Comparison of ENCODE assay signal across 11 cellular contexts in the genomic region with DNA sequence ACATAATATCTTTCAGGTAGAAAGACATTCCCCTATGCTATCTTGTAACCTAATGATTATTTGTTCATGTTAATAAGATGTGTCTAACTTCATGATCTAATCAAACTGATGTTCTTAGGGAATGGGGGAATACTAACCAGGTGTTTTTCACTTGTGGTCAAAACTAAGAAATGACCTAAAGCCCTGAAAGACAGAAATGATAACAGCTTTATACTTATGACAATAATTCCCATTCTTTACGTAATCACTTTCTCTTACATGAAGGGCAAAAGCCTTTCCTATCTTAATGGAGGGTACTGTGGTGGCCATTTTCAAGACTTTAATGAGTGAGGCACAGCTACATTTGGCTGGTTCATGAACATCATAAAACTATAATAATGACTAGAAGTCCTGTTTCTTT. TPM values are rescaled to one million over a fixed set of nuclear protein-coding genes. Genes with fewer than 3 reads are reported as not detected.
DNase-seq lines count a peak whose midpoint lies in the region; ATAC-seq and TF ChIP-seq lines count a peak whose summit lies in the region.
"Had no signal": no experiment of that assay in that cellular context is flagged by ENCODE, and none has a peak within 500 bp of the region (broad histone marks: within the 10 kb centered on the region; RNA-seq: fewer than 3 reads in every experiment).

No MANE protein-coding gene starts in this region.

- no peaks in the 10 kb centered on the region for H3K4me1 Mint-ChIP-seq in activated naive CD4-positive, alpha-beta T cell treated with anti-CD3 and anti-CD28 coated beads for 36 hours (ENCODE audit: low read depth)
- H3K4me1 Mint-ChIP-seq: CD14-positive monocyte had no signal

- H3K36me3 ChIP-seq in cardiac muscle cell (no peaks in the 10 kb centered on the region), PC-3 (ENCODE audit: low read depth, low read length) (no peaks in the 10 kb centered on the region), muscle layer of duodenum (ENCODE audit: control insufficient read depth in 1 of 2, insufficient read depth in 2 of 2, low read length in 2 of 2) (no peaks in the 10 kb centered on the region)

- H3K27me3 ChIP-seq in cardiac muscle cell: no peaks in the 10 kb centered on the region
- H3K27me3 ChIP-seq in PC-3 (ENCODE audit: low read length): peaks cover 7% of the 10 kb centered on the region; the same call in 1 of the 2 replicates
- no peaks in the 10 kb centered on the region for H3K27me3 ChIP-seq in muscle layer of duodenum (ENCODE audit: low read depth, low read length)

- TF ChIP-seq CTCF in cardiac muscle cell (IDR thresholded peaks at IDR 0.05; ENCODE audit: low read depth, low read length) (no peak), PC-3 (conservative IDR thresholded peaks at IDR 0.05; ENCODE audit: low read depth, low read length) (no peak)

- H2AFZ ChIP-seq in PC-3 (ENCODE audit: low read length): 0 out of 2 replicates have a peak overlapping the region, but pooled peaks have one; percentile 10

- BruUV-seq in PC-3 (replicated peaks; lab: Mats Ljungman, UMichigan): no TSS peak

- peak overlapping the region; percentile 31 for H3K27ac ChIP-seq in cardiac muscle cell
- H3K27ac ChIP-seq in PC-3 (ENCODE audit: low read length): no peak overlapping the region
- peak overlapping the region; percentile 47 for H3K27ac ChIP-seq in muscle layer of duodenum (ENCODE audit: low read length)
- H3K27ac ChIP-seq: A549 had no signal

- intact Hi-C loops in left ventricle myocardium superior (cut with micrococcal nuclease) (loop anchor here (5.0 kb wide), 1 partner anchor 632 kb away; no protein-coding TSS in a partner anchor), PC-3 (cut with micrococcal nuclease) (loop anchor here (1.0 to 10.0 kb wide), 8 partner anchors 33 to 1849 kb away; a partner anchor contains a TSS)
- intact Hi-C loops in activated naive CD4-positive, alpha-beta T cell treated with anti-CD3 and anti-CD28 coated beads for 36 hours (cut with micrococcal nuclease): loop anchor here (1.0 to 10.0 kb wide), 4 partner anchors 251 to 1619 kb away; no protein-coding TSS in a partner anchor

- H4K20me1 ChIP-seq in PC-3 (ENCODE audit: low read length): no peaks in the 10 kb centered on the region

- CTCF ChIA-PET in PC-3 (lab: Charles Lee): interaction anchor here (0.6 to 1.6 kb wide), 2 partner anchors 251 to 746 kb away, joined by 3 to 5 read pairs; no protein-coding TSS in a partner anchor
- CTCF ChIA-PET in activated naive CD4-positive, alpha-beta T cell treated with anti-CD3 and anti-CD28 coated beads for 36 hours (lab: Charles Lee): interaction anchor here (0.6 to 1.5 kb wide), 3 partner anchors 12 to 1269 kb away, joined by 3 to 5 read pairs (median 3); no protein-coding TSS in a partner anchor

- no peaks in the 10 kb centered on the region for H3K36me3 Mint-ChIP-seq in activated naive CD4-positive, alpha-beta T cell treated with anti-CD3 and anti-CD28 coated beads for 36 hours (ENCODE audit: low read depth)
- H3K36me3 Mint-ChIP-seq: CD14-positive monocyte had no signal

- H3K9ac ChIP-seq in PC-3 (ENCODE audit: low read length): no peak overlapping the region

- H3K4me2 ChIP-seq in PC-3 (ENCODE audit: low read length): 0 out of 2 replicates have a peak overlapping the region, but pooled peaks have one; percentile 8
- H3K4me2 ChIP-seq: A549 had no signal

- H3K9me3 ChIP-seq in cardiac muscle cell (ENCODE audit: low read depth) (no peaks in the 10 kb centered on the region), PC-3 (ENCODE audit: low read length) (no peaks in the 10 kb centered on the region), muscle layer of duodenum (ENCODE audit: control insufficient read depth in 1 of 2, low read length in 2 of 2) (no peaks in the 10 kb centered on the region)
- H3K9me3 ChIP-seq: A549 had no signal

- DNase-seq in cardiac muscle cell (ENCODE audit: low read depth in 1 of 2, low spot score in 1 of 2): no peak
- DNase-seq in left ventricle myocardium superior: no peak
- DNase-seq in PC-3: no peak
- no peak for DNase-seq in activated naive CD4-positive, alpha-beta T cell treated with anti-CD3 and anti-CD28 coated beads for 36 hours
- no peak for DNase-seq in NCI-H2227 (lab: John Stamatoyannopoulos, UW; ENCODE audit: unreplicated experiment)
- DNase-seq: NCI-H1417 treated with DMSO at 0.1 percent for 48 hours, SHP77 had no signal

- no peaks in the 10 kb centered on the region for H3K9me2 ChIP-seq in PC-3 (replicated peaks; ENCODE audit: low read length)

- H3K4me3 ChIP-seq in cardiac muscle cell: no peak overlapping the region
- no peak overlapping the region for H3K4me3 ChIP-seq in PC-3 (ENCODE audit: low read length)
- no peak overlapping the region for H3K4me3 ChIP-seq in muscle layer of duodenum (ENCODE audit: low read depth in 1 of 2, low read length in 2 of 2)
- H3K4me3 ChIP-seq: A549 had no signal

- H3K9me3 Mint-ChIP-seq in activated naive CD4-positive, alpha-beta T cell treated with anti-CD3 and anti-CD28 coated beads for 36 hours: no peaks in the 10 kb centered on the region

- H3K79me2 ChIP-seq in PC-3 (ENCODE audit: low read length): no peaks in the 10 kb centered on the region

- H3K4me3 Mint-ChIP-seq in activated naive CD4-positive, alpha-beta T cell treated with anti-CD3 and anti-CD28 coated beads for 36 hours: no peak overlapping the region
- H3K4me3 Mint-ChIP-seq: CD14-positive monocyte had no signal

- POLR2A ChIA-PET in PC-3 (lab: Charles Lee; ENCODE audit: unreplicated experiment): no interaction called here

- peaks cover 26% of the 10 kb centered on the region for H3K27me3 Mint-ChIP-seq in activated naive CD4-positive, alpha-beta T cell treated with anti-CD3 and anti-CD28 coated beads for 36 hours (ENCODE audit: low read depth)

- no peak overlapping the region for H3K27ac Mint-ChIP-seq in activated naive CD4-positive, alpha-beta T cell treated with anti-CD3 and anti-CD28 coated beads for 36 hours
- H3K27ac Mint-ChIP-seq: CD14-positive monocyte had no signal

- H3K4me1 ChIP-seq in cardiac muscle cell (ENCODE audit: low read depth) (peaks cover 40% of the 10 kb centered on the region), PC-3 (ENCODE audit: insufficient read depth, low read length) (peaks cover 9% of the 10 kb centered on the region; the same call in 1 of the 2 replicates), muscle layer of duodenum (ENCODE audit: control insufficient read depth in 1 of 2, insufficient read depth in 2 of 2, low read length in 2 of 2) (no peaks in the 10 kb centered on the region)

- ATAC-seq in left ventricle myocardium superior (no peak), PC-3 (no peak), HG02798 (IDR thresholded peaks at IDR 0.05; ENCODE audit: poor library complexity, unreplicated experiment) (no peak)

- H3F3A ChIP-seq in PC-3 (ENCODE audit: low read length, unreplicated experiment): no peaks in the 10 kb centered on the region

RNA-seq across cellular contexts. Expression of a gene that starts 33.9 kb away (rescaled TPM):
- total RNA-seq in cardiac muscle cell (326 and 432 TPM in 2 replicates), left ventricle myocardium superior (44.9 TPM), PC-3 (2014; rRNA removed) (10.0 and 17.5 TPM in 2 replicates)
- polyA plus RNA-seq in cardiac muscle cell: 224 and 249 TPM in 2 replicates
- not detected for total RNA-seq in activated naive CD4-positive, alpha-beta T cell treated with anti-CD3 and anti-CD28 coated beads for 36 hours
- polyA plus RNA-seq: CD14-positive monocyte had no signal

Comparison
In these comparisons a context has a peak if more than half of its experiments do, and no peak if none do; other contexts are left out.
1. RNA of a gene that starts 33.9 kb away (total RNA-seq): 326 to 432 TPM in cardiac muscle cell, 44.9 TPM in left ventricle myocardium superior (single experiment) and 10.0 to 17.5 TPM in PC-3; not detected in activated naive CD4-positive, alpha-beta T cell treated with anti-CD3 and anti-CD28 coated beads for 36 hours; every median in the first group is over 10 times any median in the second.